Comparison of ENCODE assay signal across 8 cellular contexts in genomic region chr3:48430359-48431101, GRCh38. TPM values are rescaled to one million over a fixed set of nuclear protein-coding genes. Genes with fewer than 3 reads are reported as not detected.
DNase-seq lines count a peak whose midpoint lies in the region; ATAC-seq and TF ChIP-seq lines count a peak whose summit lies in the region.

No MANE protein-coding gene starts in this region.

- no peaks in the 10 kb centered on the region for H3K36me3 Mint-ChIP-seq in activated naive CD4-positive, alpha-beta T cell treated with anti-CD3 and anti-CD28 coated beads, Interleukin-2, amount 50 U/mL, for 24 hours

- H3K4me1 ChIP-seq in mucosa of descending colon (ENCODE audit: low read depth) (peaks cover 52% of the 10 kb centered on the region), uterus (peaks cover 5 to 11% of the 10 kb centered on the region in 2 donors)

- H3K9me3 Mint-ChIP-seq in activated naive CD4-positive, alpha-beta T cell treated with anti-CD3 and anti-CD28 coated beads, Interleukin-2, amount 50 U/mL, for 24 hours = no peaks in the 10 kb centered on the region

- H3K9me3 ChIP-seq in mucosa of descending colon (no peaks in the 10 kb centered on the region), uterus (no peaks in the 10 kb centered on the region)

- H3K27me3 Mint-ChIP-seq in activated naive CD4-positive, alpha-beta T cell treated with anti-CD3 and anti-CD28 coated beads, Interleukin-2, amount 50 U/mL, for 24 hours = no peaks in the 10 kb centered on the region

- H3K36me3 ChIP-seq in mucosa of descending colon (ENCODE audit: low read depth) = no peaks in the 10 kb centered on the region
- H3K36me3 ChIP-seq in uterus = no peaks in the 10 kb centered on the region

- intact Hi-C loops in mucosa of descending colon (cut with DNase I, micrococcal nuclease) = no loop called here
- intact Hi-C loops in uterus (cut with DNase I; ENCODE audit: low total_unique reads) = no loop called here

- TF ChIP-seq POLR2A in uterus (IDR thresholded peaks at IDR 0.05) = no peak

- peaks cover 13% of the 10 kb centered on the region for H3K4me1 Mint-ChIP-seq in activated naive CD4-positive, alpha-beta T cell treated with anti-CD3 and anti-CD28 coated beads, Interleukin-2, amount 50 U/mL, for 24 hours

- no peaks in the 10 kb centered on the region for H3K27me3 ChIP-seq in uterus

- no peak overlapping the region for H3K4me3 ChIP-seq in mucosa of descending colon
- H3K4me3 ChIP-seq in uterus = peak overlapping the region in 1 of 2 donors; percentile 62

- no peak overlapping the region for H3K27ac Mint-ChIP-seq in activated naive CD4-positive, alpha-beta T cell treated with anti-CD3 and anti-CD28 coated beads, Interleukin-2, amount 50 U/mL, for 24 hours

- ATAC-seq in mucosa of descending colon (no peak), GM21528 (IDR thresholded peaks at IDR 0.05; ENCODE audit: low FRiP score, unreplicated experiment) (no peak), GM19452 (IDR thresholded peaks at IDR 0.05; ENCODE audit: unreplicated experiment) (no peak)

- peak overlapping the region; percentile 54 for H3K4me3 Mint-ChIP-seq in activated naive CD4-positive, alpha-beta T cell treated with anti-CD3 and anti-CD28 coated beads, Interleukin-2, amount 50 U/mL, for 24 hours

- TF ChIP-seq CTCF in mucosa of descending colon (IDR thresholded peaks at IDR 0.05) (no peak), uterus (IDR thresholded peaks at IDR 0.05) (no peak)

- H3K27ac ChIP-seq in uterus = peak overlapping the region; percentile 91 to 97

- no peak for DNase-seq in activated naive CD4-positive, alpha-beta T cell (lab: John Stamatoyannopoulos, UW)
- DNase-seq in cerebellar cortex (ENCODE audit: low spot score) (peak; percentile 25), mucosa of descending colon (peak in 2 of 3 donors; percentile 31 to 41), uterus (peak in 1 of 2 donors; percentile 44), NCI-H1694 (lab: John Stamatoyannopoulos, UW) (no peak)

RNA-seq across cellular contexts. Expression of gene PLXNB1, which starts 0.6 kb away (rescaled TPM):
- total RNA-seq in mucosa of descending colon (100 to 1,000 TPM in 2 of 3 donors, 10 to 100 TPM in 1; 98.1 to 136 (median 127) TPM), uterus (100 to 1,000 TPM in 1 of 4 donors, 10 to 100 TPM in 3; 23.5 to 133 (median 60.9) TPM)

RNA-seq across cellular contexts. Expression of gene CCDC51, which starts 9.4 kb away (rescaled TPM):
- total RNA-seq in mucosa of descending colon (10 to 100 TPM; 13.0 to 15.3 (median 14.8) TPM), uterus (10 to 100 TPM in 2 of 4 donors, 1 to 10 TPM in 2; 2.6 to 11.1 (median 7.8) TPM)

RNA-seq across cellular contexts. Expression of gene TMA7, which starts 9.5 kb away (rescaled TPM):
- total RNA-seq in mucosa of descending colon (100 to 1,000 TPM; 130 to 193 (median 153) TPM), uterus (100 to 1,000 TPM in 3 of 4 donors, 10 to 100 TPM in 1; 94.8 to 195 (median 141) TPM)

RNA-seq across cellular contexts. Expression of gene ATRIP, which starts 16.0 kb away (rescaled TPM):
- total RNA-seq in mucosa of descending colon (1 to 10 TPM; 4.5 to 7.2 (median 6.2) TPM), uterus (10 to 100 TPM in 1 of 4 donors, 1 to 10 TPM in 3; 5.3 to 11.5 (median 7.5) TPM)

RNA-seq across cellular contexts. Expression of gene FBXW12, which starts 58.5 kb away (rescaled TPM):
- not detected for total RNA-seq in mucosa of descending colon
- total RNA-seq in uterus = under 1 TPM in 2 of 4 donors, not detected in 2; 0.37 to 0.55 TPM

Comparison
In these comparisons a context has a peak if more than half of its experiments do, and no peak if none do; other contexts are left out.
1. DNase-seq: peak in cerebellar cortex (single experiment) and mucosa of descending colon (2 of 3); none in activated naive CD4-positive, alpha-beta T cell (0 of 4) and NCI-H1694 (single experiment).